Comparison of ENCODE assay signal across 3 cellular contexts in the genomic region with DNA sequence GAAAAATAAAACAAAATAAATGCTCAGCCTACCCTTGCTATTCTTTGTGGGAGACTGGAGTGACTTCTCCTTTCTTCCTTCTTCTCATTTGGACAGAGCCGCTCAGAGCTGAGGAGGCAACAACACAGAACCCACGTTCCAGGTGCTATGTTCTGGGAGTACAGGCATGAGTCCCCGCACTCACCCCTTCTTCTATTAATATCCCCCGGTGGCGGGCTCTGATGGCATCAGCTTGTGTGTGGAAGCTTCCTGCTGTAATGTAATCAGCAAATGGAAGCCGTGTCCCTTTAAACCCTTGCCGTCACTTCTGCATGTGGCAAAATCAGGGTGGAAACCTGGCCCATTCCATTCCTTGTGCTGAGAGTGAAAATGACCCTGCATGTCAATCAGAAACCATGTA.
"Had no signal": no experiment of that assay in that cellular context is flagged by ENCODE, and none has a peak within 500 bp of the region (broad histone marks: within the 10 kb centered on the region; RNA-seq: fewer than 3 reads in every experiment).

No MANE protein-coding gene starts in this region.

- ATAC-seq: GM12878 had no signal

- H3K4me3 ChIP-seq: GM12878 had no signal

- DNase-seq: GDM1, GF-D8 had no signal
